Comparison of ENCODE assay signal across 9 cellular contexts in the genomic region with DNA sequence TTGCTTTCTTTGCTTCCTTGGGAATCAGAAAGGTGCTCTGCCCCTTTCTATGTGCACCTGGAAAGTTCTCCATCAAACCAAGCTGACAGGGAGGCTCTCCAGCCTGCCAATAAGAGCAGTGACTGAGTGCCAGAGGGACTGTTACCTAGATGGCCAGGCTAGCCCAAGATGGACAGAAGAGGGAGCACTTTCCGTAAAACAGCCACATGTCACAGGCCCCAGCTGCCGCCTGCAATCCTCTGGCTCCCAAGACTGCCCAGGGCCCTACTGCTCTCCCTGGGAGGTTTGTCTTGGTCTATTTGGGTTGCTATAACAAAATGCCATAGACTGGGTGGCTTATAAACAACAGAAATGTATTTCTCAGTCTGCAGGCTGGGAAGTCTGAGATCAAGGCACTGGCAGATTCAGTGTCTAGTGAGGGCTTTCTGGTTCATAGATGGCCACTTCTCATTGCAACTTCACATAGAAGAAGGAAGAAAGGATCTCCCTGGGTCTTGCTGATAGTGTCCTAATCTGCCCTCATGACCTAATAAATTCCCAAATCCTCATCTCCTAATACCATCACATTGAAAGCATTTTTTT.
A peak's percentile ranks its signal among the peaks of the same experiment; 100 is the strongest.
DNase-seq lines count a peak whose midpoint lies in the region; ATAC-seq and TF ChIP-seq lines count a peak whose summit lies in the region.
"Had no signal": no experiment of that assay in that cellular context is flagged by ENCODE, and none has a peak within 500 bp of the region (broad histone marks: within the 10 kb centered on the region; RNA-seq: fewer than 3 reads in every experiment).

No MANE protein-coding gene starts in this region.

- intact Hi-C loops in activated CD4-positive, alpha-beta T cell treated with anti-CD3 and anti-CD28 coated beads, Interleukin-2, amount 10 ng/mL, durations not matched to agents 24 days and 14 days (cut with micrococcal nuclease) = loop anchor here (5.0 kb wide), 1 partner anchor 57 kb away; no protein-coding TSS in a partner anchor

- TF ChIP-seq CTCF in LNCaP clone FGC (IDR thresholded peaks at IDR 0.05; ENCODE audit: control insufficient read depth, extremely low read depth, insufficient read depth) (peak; percentile 77), brain (conservative IDR thresholded peaks at IDR 0.05) (peak; percentile 45 to 64)

- no peak for ATAC-seq in stimulated activated naive B cell treated with anti-CD40 and anti-IgM and Interleukin-4, amounts not matched to agents 10 μg/mL and 1 μg/mL and 100 μg/mL, for 72 hours (replicated peaks)

- H3K9me3 Mint-ChIP-seq in brain = peaks cover 0 to 4% (median 0%) of the 10 kb centered on the region in 5 experiments
- no peaks in the 10 kb centered on the region for H3K9me3 Mint-ChIP-seq in activated CD4-positive, alpha-beta T cell treated with anti-CD3 and anti-CD28 coated beads, Interleukin-2, amount 10 ng/mL, durations not matched to agents 24 days and 14 days
- peaks cover 2 to 6% of the 10 kb centered on the region in 2 donors for H3K9me3 Mint-ChIP-seq in stimulated activated naive B cell treated with anti-CD40 and anti-IgM and Interleukin-4, amounts not matched to agents 10 μg/mL and 1 μg/mL and 100 μg/mL, for 72 hours
- H3K9me3 Mint-ChIP-seq in activated naive CD8-positive, alpha-beta T cell treated with anti-CD3 and anti-CD28 coated beads for 36 hours = peaks cover 1% of the 10 kb centered on the region

- H3K4me1 Mint-ChIP-seq in brain = peaks cover 31% of the 10 kb centered on the region
- H3K4me1 Mint-ChIP-seq in activated CD4-positive, alpha-beta T cell treated with anti-CD3 and anti-CD28 coated beads, Interleukin-2, amount 10 ng/mL, durations not matched to agents 24 days and 14 days = peaks cover 19% of the 10 kb centered on the region
- H3K4me1 Mint-ChIP-seq in stimulated activated naive B cell treated with anti-CD40 and anti-IgM and Interleukin-4, amounts not matched to agents 10 μg/mL and 1 μg/mL and 100 μg/mL, for 72 hours = peaks cover 10 to 16% of the 10 kb centered on the region in 2 donors
- peaks cover 20% of the 10 kb centered on the region for H3K4me1 Mint-ChIP-seq in activated naive CD8-positive, alpha-beta T cell treated with anti-CD3 and anti-CD28 coated beads for 36 hours

- no peak overlapping the region for H3K4me3 Mint-ChIP-seq in brain
- H3K4me3 Mint-ChIP-seq in activated CD4-positive, alpha-beta T cell treated with anti-CD3 and anti-CD28 coated beads, Interleukin-2, amount 10 ng/mL, durations not matched to agents 24 days and 14 days = no peak overlapping the region
- H3K4me3 Mint-ChIP-seq in stimulated activated naive B cell treated with anti-CD40 and anti-IgM and Interleukin-4, amounts not matched to agents 10 μg/mL and 1 μg/mL and 100 μg/mL, for 72 hours = no peak overlapping the region
- no peak overlapping the region for H3K4me3 Mint-ChIP-seq in activated naive CD8-positive, alpha-beta T cell treated with anti-CD3 and anti-CD28 coated beads for 36 hours

- peaks cover 33% of the 10 kb centered on the region for H3K36me3 Mint-ChIP-seq in brain
- peaks cover 1% of the 10 kb centered on the region for H3K36me3 Mint-ChIP-seq in activated CD4-positive, alpha-beta T cell treated with anti-CD3 and anti-CD28 coated beads, Interleukin-2, amount 10 ng/mL, durations not matched to agents 24 days and 14 days (ENCODE audit: low read depth)
- peaks cover 25 to 39% of the 10 kb centered on the region in 2 donors for H3K36me3 Mint-ChIP-seq in stimulated activated naive B cell treated with anti-CD40 and anti-IgM and Interleukin-4, amounts not matched to agents 10 μg/mL and 1 μg/mL and 100 μg/mL, for 72 hours
- peaks cover 12% of the 10 kb centered on the region for H3K36me3 Mint-ChIP-seq in activated naive CD8-positive, alpha-beta T cell treated with anti-CD3 and anti-CD28 coated beads for 36 hours

- peak overlapping the region in 2 of 5 experiments; percentile 30 to 51 for H3K27ac Mint-ChIP-seq in brain
- H3K27ac Mint-ChIP-seq in activated CD4-positive, alpha-beta T cell treated with anti-CD3 and anti-CD28 coated beads, Interleukin-2, amount 10 ng/mL, durations not matched to agents 24 days and 14 days = no peak overlapping the region
- no peak overlapping the region for H3K27ac Mint-ChIP-seq in stimulated activated naive B cell treated with anti-CD40 and anti-IgM and Interleukin-4, amounts not matched to agents 10 μg/mL and 1 μg/mL and 100 μg/mL, for 72 hours
- H3K27ac Mint-ChIP-seq in activated naive CD8-positive, alpha-beta T cell treated with anti-CD3 and anti-CD28 coated beads for 36 hours = no peak overlapping the region

- DNase-seq in D341Med (ENCODE audit: low spot score) (peak; percentile 76), LNCaP clone FGC (ENCODE audit: low read depth) (peak; percentile 65), kidney tubule cell (ENCODE audit: low spot score) (peak; percentile 65)
- no peak for DNase-seq in activated CD4-positive, alpha-beta T cell treated with anti-CD3 and anti-CD28 coated beads, Interleukin-2, amount 10 ng/mL, durations not matched to agents 24 days and 14 days
- DNase-seq in stimulated activated naive B cell treated with anti-CD40 and anti-IgM and Interleukin-4, amounts not matched to agents 10 μg/mL and 1 μg/mL and 100 μg/mL, for 72 hours = no peak
- no peak for DNase-seq in activated naive CD8-positive, alpha-beta T cell treated with anti-CD3 and anti-CD28 coated beads for 36 hours
- no peak for DNase-seq in activated effector memory CD4-positive, alpha-beta T cell treated with anti-CD3 and anti-CD28 coated beads, Interleukin-2, amount 50 U/mL, for 16 hours

- no peak overlapping the region for H3K4me3 ChIP-seq in LNCaP clone FGC (ENCODE audit: low read depth, low read length)
- H3K4me3 ChIP-seq: thoracic aorta had no signal

- peaks cover 3% of the 10 kb centered on the region for H3K27me3 Mint-ChIP-seq in brain
- no peaks in the 10 kb centered on the region for H3K27me3 Mint-ChIP-seq in activated CD4-positive, alpha-beta T cell treated with anti-CD3 and anti-CD28 coated beads, Interleukin-2, amount 10 ng/mL, durations not matched to agents 24 days and 14 days
- H3K27me3 Mint-ChIP-seq in stimulated activated naive B cell treated with anti-CD40 and anti-IgM and Interleukin-4, amounts not matched to agents 10 μg/mL and 1 μg/mL and 100 μg/mL, for 72 hours = peaks cover 0 to 5% of the 10 kb centered on the region in 2 donors
- no peaks in the 10 kb centered on the region for H3K27me3 Mint-ChIP-seq in activated naive CD8-positive, alpha-beta T cell treated with anti-CD3 and anti-CD28 coated beads for 36 hours

Comparison
In these comparisons a context has a peak if more than half of its experiments do, and no peak if none do; other contexts are left out.
1. DNase-seq: peak in D341Med (single experiment), LNCaP clone FGC (single experiment) and kidney tubule cell (single experiment); none in activated CD4-positive, alpha-beta T cell treated with anti-CD3 and anti-CD28 coated beads, Interleukin-2, amount 10 ng/mL, durations not matched to agents 24 days and 14 days (single experiment), stimulated activated naive B cell treated with anti-CD40 and anti-IgM and Interleukin-4, amounts not matched to agents 10 μg/mL and 1 μg/mL and 100 μg/mL, for 72 hours (single experiment), activated naive CD8-positive, alpha-beta T cell treated with anti-CD3 and anti-CD28 coated beads for 36 hours (single experiment) and activated effector memory CD4-positive, alpha-beta T cell treated with anti-CD3 and anti-CD28 coated beads, Interleukin-2, amount 50 U/mL, for 16 hours (single experiment).